Comparison of ENCODE assay signal across 8 cellular contexts in genomic region chrX:149539283-149540132, GRCh38. TPM values are rescaled to one million over a fixed set of nuclear protein-coding genes. Genes with fewer than 3 reads are reported as not detected.
DNase-seq lines count a peak whose midpoint lies in the region; ATAC-seq and TF ChIP-seq lines count a peak whose summit lies in the region.

No MANE protein-coding gene starts in this region.

- no peak for TF ChIP-seq RAD21 in liver (IDR thresholded peaks at IDR 0.05)

- DNase-seq in BJ (ENCODE audit: low read depth), result peak; percentile 85
- peak; percentile 96 for DNase-seq in NCI-H69 (lab: John Stamatoyannopoulos, UW)
- peak; percentile 86 for DNase-seq in activated CD4-positive, alpha-beta T cell treated with anti-CD3 and anti-CD28 coated beads, Interleukin-2, amount 50 U/mL, for 1 hour
- peak; percentile 77 for DNase-seq in stimulated activated CD4-positive, alpha-beta T cell treated with anti-CD3 and anti-CD28 coated beads, Interleukin-4, amount 100 ng/mL, for 24 hours

- H3K4me3 ChIP-seq in BJ (ENCODE audit: low read depth, low read length) (peak overlapping the region; percentile 54), liver (ENCODE audit: low read depth in 1 of 3, low read length in 3 of 3) (peak overlapping the region; percentile 54 to 79 (median 63))

- H3K9me3 ChIP-seq in liver (ENCODE audit: control insufficient read depth in 4 of 4, low read length in 3 of 4), result no peaks in the 10 kb centered on the region

- CTCF ChIA-PET in BJ (lab: Yijun Ruan, JAX), result interaction anchor here (1.3 to 2.3 kb wide), 2 partner anchors 11 to 27 kb away, joined by 3 to 7 read pairs; no protein-coding TSS in a partner anchor

- no peaks in the 10 kb centered on the region for H3K36me3 ChIP-seq in BJ (ENCODE audit: control insufficient read depth, insufficient read depth, low read length)
- no peaks in the 10 kb centered on the region for H3K36me3 ChIP-seq in liver (ENCODE audit: control insufficient read depth in 4 of 4, insufficient read depth in 3 of 4, low read depth in 1 of 4, low read length in 3 of 4)

- intact Hi-C loops in dendritic cell treated with granulocyte-macrophage colony-stimulating factor and Interleukin-4, amounts not matched to agents 40 ng/mL and 50 ng/mL, for 4 days (cut with micrococcal nuclease), result loop anchor here (2.0 kb wide), 1 partner anchor 35 kb away; the partner anchor contains the start of gene IDS

- peaks cover 0 to 4% (median 4%) of the 10 kb centered on the region in 4 donors for H3K4me1 ChIP-seq in liver (ENCODE audit: control insufficient read depth in 4 of 4, insufficient read depth in 4 of 4, low read length in 3 of 4)

- POLR2A ChIA-PET in BJ (lab: Charles Lee), result no interaction called here

- peak overlapping the region; percentile 100 for H3K27ac Mint-ChIP-seq in dendritic cell treated with granulocyte-macrophage colony-stimulating factor and Interleukin-4, amounts not matched to agents 40 ng/mL and 50 ng/mL, for 4 days

- 5% methylated on average over 32 of the region's 34 CpGs for WGBS in liver

- ATAC-seq in GM19351 (IDR thresholded peaks at IDR 0.05; ENCODE audit: unreplicated experiment) (peak; percentile 41), HG03469 (IDR thresholded peaks at IDR 0.05; ENCODE audit: unreplicated experiment) (peak; percentile 33)

- H3K9me3 Mint-ChIP-seq in dendritic cell treated with granulocyte-macrophage colony-stimulating factor and Interleukin-4, amounts not matched to agents 40 ng/mL and 50 ng/mL, for 4 days, result no peaks in the 10 kb centered on the region

- H3K27me3 ChIP-seq in BJ (ENCODE audit: control insufficient read depth, insufficient read depth, low read length) (no peaks in the 10 kb centered on the region), liver (ENCODE audit: control insufficient read depth in 4 of 4, insufficient read depth in 4 of 4, low read length in 3 of 4) (no peaks in the 10 kb centered on the region)

- no peaks in the 10 kb centered on the region for H3K27me3 Mint-ChIP-seq in dendritic cell treated with granulocyte-macrophage colony-stimulating factor and Interleukin-4, amounts not matched to agents 40 ng/mL and 50 ng/mL, for 4 days

- peak overlapping the region; percentile 89 for H3K4me3 Mint-ChIP-seq in dendritic cell treated with granulocyte-macrophage colony-stimulating factor and Interleukin-4, amounts not matched to agents 40 ng/mL and 50 ng/mL, for 4 days

- H3K9ac ChIP-seq in liver (ENCODE audit: low read depth in 1 of 2, low read length in 2 of 2), result no peak overlapping the region

- peak overlapping the region; percentile 75 to 85 for H3K27ac ChIP-seq in liver (ENCODE audit: low read depth in 1 of 2, low read length in 2 of 2)

- peaks cover 38% of the 10 kb centered on the region for H3K4me1 Mint-ChIP-seq in dendritic cell treated with granulocyte-macrophage colony-stimulating factor and Interleukin-4, amounts not matched to agents 40 ng/mL and 50 ng/mL, for 4 days (ENCODE audit: low read depth)

- peaks cover 43% of the 10 kb centered on the region for H3K36me3 Mint-ChIP-seq in dendritic cell treated with granulocyte-macrophage colony-stimulating factor and Interleukin-4, amounts not matched to agents 40 ng/mL and 50 ng/mL, for 4 days (ENCODE audit: low read depth)

- no peak for TF ChIP-seq CTCF in BJ (IDR thresholded peaks at IDR 0.05; ENCODE audit: insufficient read depth, low read depth, low read length)
- TF ChIP-seq CTCF in liver (IDR thresholded peaks at IDR 0.05; ENCODE audit: low read depth, low read length, missing input control), result no peak

TF ChIP-seq in liver, 16 proteins besides CTCF, POLR2A, EP300 and RAD21:
- peak; percentile 55 for TF ChIP-seq SP1 (IDR thresholded peaks at IDR 0.05)
- no peak for TF ChIP-seq FOXA2 (IDR thresholded peaks at IDR 0.05)

RNA-seq across cellular contexts. Expression of gene EOLA1, which starts 1.3 kb away (rescaled TPM):
- 18.2 and 18.8 TPM in 2 replicates for polyA plus RNA-seq in BJ (2011; rRNA removed)
- 7.9 and 9.7 TPM in 2 replicates for polyA minus RNA-seq in BJ (2011; rRNA and poly(A)+ RNA removed)
- 10 to 100 TPM in 1 of 2 donors, 1 to 10 TPM in 1; 7.5 to 11.8 TPM for total RNA-seq in liver
- polyA plus RNA-seq in liver, result 10 to 100 TPM; 10.6 to 17.2 TPM

RNA-seq across cellular contexts. Expression of gene HSFX3, which starts 10.2 kb away (rescaled TPM):
- polyA plus RNA-seq in BJ (2011; rRNA removed) (not detected in 2 replicates), liver (not detected)
- not detected in 2 replicates for polyA minus RNA-seq in BJ (2011; rRNA and poly(A)+ RNA removed)
- total RNA-seq in liver, result not detected

RNA-seq across cellular contexts. Expression of gene IDS, which starts 34.4 kb away (rescaled TPM):
- 77.8 and 108 TPM in 2 replicates for polyA plus RNA-seq in BJ (2011; rRNA removed)
- polyA minus RNA-seq in BJ (2011; rRNA and poly(A)+ RNA removed), result 42.9 and 61.8 TPM in 2 replicates
- total RNA-seq in liver, result 10 to 100 TPM in 1 of 2 donors, 1 to 10 TPM in 1; 5.3 to 21.9 TPM
- 10 to 100 TPM; 12.3 to 18.4 TPM for polyA plus RNA-seq in liver

RNA-seq across cellular contexts. Expression of gene MAGEA9B, which starts 47.8 kb away (rescaled TPM):
- polyA plus RNA-seq in BJ (2011; rRNA removed), result not detected in 2 replicates
- polyA minus RNA-seq in BJ (2011; rRNA and poly(A)+ RNA removed), result not detected in 2 replicates
- total RNA-seq in liver, result not detected
- polyA plus RNA-seq in liver, result not detected

RNA-seq across cellular contexts. Expression of gene HSFX2, which starts 55.6 kb away (rescaled TPM):
- polyA plus RNA-seq in BJ (2011; rRNA removed), result 0.25 and 0.29 TPM in 2 replicates
- polyA minus RNA-seq in BJ (2011; rRNA and poly(A)+ RNA removed), result 0.14 and 0.41 TPM in 2 replicates
- under 1 TPM in 1 of 2 donors, not detected in 1; 0.09 TPM for total RNA-seq in liver
- under 1 TPM; 0.15 to 0.20 TPM for polyA plus RNA-seq in liver

Comparison
In these comparisons a context has a peak if more than half of its experiments do, and no peak if none do; other contexts are left out.
1. Peak in every context shown above with its lines: DNase-seq, ATAC-seq, H3K4me3 ChIP-seq and H3K27ac ChIP-seq.